Comparison of ENCODE assay signal across 8 cellular contexts in the genomic region with DNA sequence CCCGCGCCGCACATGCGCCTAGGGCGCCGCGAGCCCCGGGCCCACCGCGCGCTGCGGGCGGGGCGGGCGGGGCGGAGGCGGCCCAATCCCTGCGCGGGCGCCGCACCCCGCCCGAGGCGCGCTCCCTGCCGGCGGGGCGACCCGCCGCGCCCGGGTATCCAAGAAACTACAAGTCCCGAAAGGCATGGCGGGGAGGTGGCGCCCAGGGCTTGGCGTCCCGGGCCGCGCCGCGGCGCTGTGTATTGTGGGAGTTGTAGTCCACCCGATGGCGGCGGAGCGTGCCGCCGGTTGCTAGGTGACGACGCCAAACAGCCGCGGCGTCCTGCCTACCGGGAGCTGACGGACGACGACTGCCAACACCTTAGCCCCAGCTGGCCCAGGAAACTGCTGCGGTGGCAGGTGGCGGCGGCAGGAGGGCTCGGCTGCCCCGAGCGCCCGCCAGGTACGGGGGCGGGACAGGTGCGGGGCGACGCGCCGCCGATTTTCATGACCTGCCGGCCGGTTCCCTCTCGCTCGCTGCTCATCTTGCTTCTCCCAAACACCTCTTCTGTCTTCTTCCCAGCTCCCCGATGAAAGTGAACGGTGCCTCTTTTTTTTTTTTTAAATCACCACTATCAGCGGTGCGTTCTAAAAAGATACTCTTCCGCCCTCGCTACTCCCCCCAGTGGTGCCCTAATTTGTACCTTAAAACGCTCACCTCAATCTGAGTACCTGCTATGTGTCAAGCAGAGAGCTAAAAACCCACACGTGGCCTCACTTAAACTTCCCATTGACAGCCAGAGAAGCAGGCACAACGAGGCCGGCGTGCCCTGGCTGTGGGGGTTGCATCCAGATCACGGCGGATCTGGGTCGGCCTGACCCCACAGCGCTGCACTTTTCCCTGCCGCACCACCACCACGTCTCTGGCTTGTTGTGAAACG. TPM values are rescaled to one million over a fixed set of nuclear protein-coding genes. Genes with fewer than 3 reads are reported as not detected.
DNase-seq lines count a peak whose midpoint lies in the region; ATAC-seq and TF ChIP-seq lines count a peak whose summit lies in the region.

A gene (plus strand): TSS at position 304 of the 920 bp plus-strand sequence.

- H3K27ac Mint-ChIP-seq in T-cell = peak within 1 kb of the TSS; percentile 90 to 91
- H3K27ac Mint-ChIP-seq in progenitor cell of endocrine pancreas = no peak within 1 kb of the TSS

- H3K36me3 Mint-ChIP-seq in T-cell (no peaks in the 10 kb centered on the region), progenitor cell of endocrine pancreas (ENCODE audit: insufficient read depth) (no peaks in the 10 kb centered on the region)

- TF ChIP-seq CTCF in GM12875 (IDR thresholded peaks at IDR 0.05; ENCODE audit: borderline replicate concordance, insufficient read depth, low read depth, low read length) (no peak), progenitor cell of endocrine pancreas (IDR thresholded peaks at IDR 0.05; ENCODE audit: unreplicated experiment) (no peak)

- H3K27me3 Mint-ChIP-seq in T-cell (peaks cover 16 to 27% of the 10 kb centered on the region in 2 donors), progenitor cell of endocrine pancreas (peaks cover 76% of the 10 kb centered on the region)

- peak within 1 kb of the TSS; percentile 83 to 89 (median 85) for H3K4me3 Mint-ChIP-seq in T-cell
- H3K4me3 Mint-ChIP-seq in progenitor cell of endocrine pancreas (ENCODE audit: low read depth) = peak within 1 kb of the TSS; percentile 77

- intact Hi-C loops in left ventricle myocardium superior (cut with micrococcal nuclease) = no loop called here

- CTCF ChIA-PET in T-cell (lab: Charles Lee) = interaction anchor here (0.5 to 1.4 kb wide), 16 partner anchors 13 to 285 kb away, joined by 3 to 8 read pairs (median 4); a partner anchor contains a TSS

- DNase-seq in NCI-H146 treated with DMSO at 0.1 percent for 48 hours (lab: John Stamatoyannopoulos, UW; ENCODE audit: unreplicated experiment) (peak; percentile 85), T-cell (peak; percentile 94 to 99 (median 98)), amniotic stem cell (lab: John Stamatoyannopoulos, UW) (peak; percentile 93), left ventricle myocardium superior (peak; percentile 99), progenitor cell of endocrine pancreas (ENCODE audit: low spot score, unreplicated experiment) (peak; percentile 97), ureter (ENCODE audit: low spot score) (peak; percentile 97)

- peak; percentile 91 for ATAC-seq in HG02870 (IDR thresholded peaks at IDR 0.05; ENCODE audit: unreplicated experiment)
- peak; percentile 90 to 94 (median 90) for ATAC-seq in T-cell (replicated peaks in 1 of 4)
- peak; percentile 97 for ATAC-seq in left ventricle myocardium superior

- H3K4me3 ChIP-seq in GM12875 (ENCODE audit: low read depth, low read length) = peak within 1 kb of the TSS; percentile 54

- POLR2A ChIA-PET in T-cell (lab: Charles Lee) = interaction anchor here in 1 of 2 donors (0.6 to 1.2 kb wide), 5 partner anchors 50 to 183 kb away, joined by 3 to 5 read pairs (median 4); a partner anchor contains a TSS

- H3K9me3 Mint-ChIP-seq in T-cell (no peaks in the 10 kb centered on the region), progenitor cell of endocrine pancreas (ENCODE audit: low read depth) (no peaks in the 10 kb centered on the region)

- H3K4me1 Mint-ChIP-seq in T-cell = peaks cover 37 to 49% (median 45%) of the 10 kb centered on the region in 3 donors
- H3K4me1 Mint-ChIP-seq in progenitor cell of endocrine pancreas (ENCODE audit: low read depth) = peaks cover 12% of the 10 kb centered on the region

RNA-seq across cellular contexts. Expression of the gene that starts here (rescaled TPM):
- total RNA-seq in T-cell = under 1 TPM in 3 of 5 donors, not detected in 2; 0.09 to 0.20 (median 0.13) TPM
- not detected for total RNA-seq in left ventricle myocardium superior
- not detected in 2 replicates for total RNA-seq in progenitor cell of endocrine pancreas
- total RNA-seq in ureter = not detected

Comparison
In these comparisons a context has a peak if more than half of its experiments do, and no peak if none do; other contexts are left out.
1. Peak in every context shown above with its lines: DNase-seq, ATAC-seq and H3K4me3 ChIP-seq.
2. Peak in DNase-seq and ATAC-seq in T-cell; RNA of the gene not detected or under 1 TPM.
3. Peak in DNase-seq and ATAC-seq in left ventricle myocardium superior; RNA of the gene not detected or under 1 TPM.
4. Peak in DNase-seq in progenitor cell of endocrine pancreas; RNA of the gene not detected or under 1 TPM.
5. Peak in DNase-seq in ureter; RNA of the gene not detected or under 1 TPM.